In genomic region chr2:205543937-205544702, GRCh38 we compare ENCODE assay signal across 20 cellular contexts.
A peak's percentile ranks its signal among the peaks of the same experiment; 100 is the strongest.
DNase-seq lines count a peak whose midpoint lies in the region; ATAC-seq and TF ChIP-seq lines count a peak whose summit lies in the region.
"Had no signal": no experiment of that assay in that cellular context is flagged by ENCODE, and none has a peak within 500 bp of the region (broad histone marks: within the 10 kb centered on the region; RNA-seq: fewer than 3 reads in every experiment).

No MANE protein-coding gene starts in this region.

- no peaks in the 10 kb centered on the region for H3K9me3 Mint-ChIP-seq in activated CD8-positive, alpha-beta T cell treated with anti-CD3 and anti-CD28 coated beads for 36 hours
- H3K9me3 Mint-ChIP-seq in activated CD8-positive, alpha-beta T cell treated with anti-CD3 and anti-CD28 coated beads, Interleukin-2, amount 10 ng/mL, durations not matched to agents 7 days and 5 days (ENCODE audit: insufficient read depth) = no peaks in the 10 kb centered on the region
- no peaks in the 10 kb centered on the region for H3K9me3 Mint-ChIP-seq in stimulated activated naive CD8-positive, alpha-beta T cell treated with anti-CD3 and anti-CD28 coated beads, Interleukin-15, Interleukin-2, amounts not matched to agents 100 ng/mL and 50 ng/mL, for 24 hours
- H3K9me3 Mint-ChIP-seq: endodermal cell had no signal

- CTCF ChIA-PET in activated CD8-positive, alpha-beta T cell treated with anti-CD3 and anti-CD28 coated beads for 36 hours (lab: Charles Lee) = no interaction called here
- CTCF ChIA-PET in activated CD8-positive, alpha-beta T cell treated with anti-CD3 and anti-CD28 coated beads, Interleukin-2, amount 10 ng/mL, durations not matched to agents 7 days and 5 days (lab: Charles Lee) = no interaction called here

- H3K4me3 Mint-ChIP-seq in activated CD8-positive, alpha-beta T cell treated with anti-CD3 and anti-CD28 coated beads for 36 hours = no peak overlapping the region
- H3K4me3 Mint-ChIP-seq in activated CD8-positive, alpha-beta T cell treated with anti-CD3 and anti-CD28 coated beads, Interleukin-2, amount 10 ng/mL, durations not matched to agents 7 days and 5 days = no peak overlapping the region
- no peak overlapping the region for H3K4me3 Mint-ChIP-seq in stimulated activated naive CD8-positive, alpha-beta T cell treated with anti-CD3 and anti-CD28 coated beads, Interleukin-15, Interleukin-2, amounts not matched to agents 100 ng/mL and 50 ng/mL, for 24 hours
- H3K4me3 Mint-ChIP-seq: endodermal cell had no signal

- intact Hi-C loops in activated CD8-positive, alpha-beta T cell treated with anti-CD3 and anti-CD28 coated beads for 36 hours (cut with micrococcal nuclease) = no loop called here

- no peak for DNase-seq in activated CD8-positive, alpha-beta T cell treated with anti-CD3 and anti-CD28 coated beads for 36 hours
- no peak for DNase-seq in activated CD8-positive, alpha-beta T cell treated with anti-CD3 and anti-CD28 coated beads, Interleukin-2, amount 10 ng/mL, durations not matched to agents 7 days and 5 days
- peak; percentile 46 for DNase-seq in NCI-H1694 treated with DMSO at 0.1 percent for 48 hours (lab: John Stamatoyannopoulos, UW)
- peak; percentile 7 for DNase-seq in fibroblast of peridontal ligament (ENCODE audit: extremely low read depth)
- no peak for DNase-seq in germinal center (ENCODE audit: low spot score)
- no peak for DNase-seq in central memory CD4-positive, alpha-beta T cell
- DNase-seq: activated CD4-positive, alpha-beta T cell treated with anti-CD3 and anti-CD28 coated beads for 4 hours; activated CD8-positive, alpha-beta memory T cell treated with anti-CD3 and anti-CD28 coated beads, Interleukin-2, amount 50 U/mL, for 4 hours; activated naive CD4-positive, alpha-beta T cell treated with anti-CD3 and anti-CD28 coated beads, Interleukin-2, amount 50 U/mL, for 16 hours; body of pancreas; DND-41; endodermal cell; heart right ventricle; KBM-7; lower lobe of right lung; NCI-H1092 treated with DMSO at 0.1 percent for 48 hours; NCI-H82; right cardiac atrium had no signal

- no peak overlapping the region for H3K27ac Mint-ChIP-seq in activated CD8-positive, alpha-beta T cell treated with anti-CD3 and anti-CD28 coated beads for 36 hours
- H3K27ac Mint-ChIP-seq in activated CD8-positive, alpha-beta T cell treated with anti-CD3 and anti-CD28 coated beads, Interleukin-2, amount 10 ng/mL, durations not matched to agents 7 days and 5 days = no peak overlapping the region
- peak overlapping the region; percentile 6 for H3K27ac Mint-ChIP-seq in stimulated activated naive CD8-positive, alpha-beta T cell treated with anti-CD3 and anti-CD28 coated beads, Interleukin-15, Interleukin-2, amounts not matched to agents 100 ng/mL and 50 ng/mL, for 24 hours
- H3K27ac Mint-ChIP-seq: endodermal cell had no signal

- POLR2A ChIA-PET in activated CD8-positive, alpha-beta T cell treated with anti-CD3 and anti-CD28 coated beads for 36 hours (lab: Charles Lee) = no interaction called here
- POLR2A ChIA-PET in activated CD8-positive, alpha-beta T cell treated with anti-CD3 and anti-CD28 coated beads, Interleukin-2, amount 10 ng/mL, durations not matched to agents 7 days and 5 days (lab: Charles Lee) = no interaction called here

- H3K27me3 Mint-ChIP-seq in activated CD8-positive, alpha-beta T cell treated with anti-CD3 and anti-CD28 coated beads for 36 hours = peaks cover 1% of the 10 kb centered on the region
- peaks cover 2% of the 10 kb centered on the region for H3K27me3 Mint-ChIP-seq in activated CD8-positive, alpha-beta T cell treated with anti-CD3 and anti-CD28 coated beads, Interleukin-2, amount 10 ng/mL, durations not matched to agents 7 days and 5 days (ENCODE audit: low read depth)
- peaks cover 3% of the 10 kb centered on the region for H3K27me3 Mint-ChIP-seq in stimulated activated naive CD8-positive, alpha-beta T cell treated with anti-CD3 and anti-CD28 coated beads, Interleukin-15, Interleukin-2, amounts not matched to agents 100 ng/mL and 50 ng/mL, for 24 hours

- no peaks in the 10 kb centered on the region for H3K36me3 Mint-ChIP-seq in activated CD8-positive, alpha-beta T cell treated with anti-CD3 and anti-CD28 coated beads for 36 hours (ENCODE audit: low read depth)
- H3K36me3 Mint-ChIP-seq in activated CD8-positive, alpha-beta T cell treated with anti-CD3 and anti-CD28 coated beads, Interleukin-2, amount 10 ng/mL, durations not matched to agents 7 days and 5 days (ENCODE audit: low read depth) = no peaks in the 10 kb centered on the region
- no peaks in the 10 kb centered on the region for H3K36me3 Mint-ChIP-seq in stimulated activated naive CD8-positive, alpha-beta T cell treated with anti-CD3 and anti-CD28 coated beads, Interleukin-15, Interleukin-2, amounts not matched to agents 100 ng/mL and 50 ng/mL, for 24 hours (ENCODE audit: low read depth)

- peaks cover 20% of the 10 kb centered on the region for H3K4me1 Mint-ChIP-seq in activated CD8-positive, alpha-beta T cell treated with anti-CD3 and anti-CD28 coated beads for 36 hours (ENCODE audit: low read depth)
- H3K4me1 Mint-ChIP-seq in activated CD8-positive, alpha-beta T cell treated with anti-CD3 and anti-CD28 coated beads, Interleukin-2, amount 10 ng/mL, durations not matched to agents 7 days and 5 days (ENCODE audit: low read depth) = peaks cover 14% of the 10 kb centered on the region
- peaks cover 27% of the 10 kb centered on the region for H3K4me1 Mint-ChIP-seq in stimulated activated naive CD8-positive, alpha-beta T cell treated with anti-CD3 and anti-CD28 coated beads, Interleukin-15, Interleukin-2, amounts not matched to agents 100 ng/mL and 50 ng/mL, for 24 hours (ENCODE audit: low read depth)

- no peak for TF ChIP-seq CTCF in activated CD8-positive, alpha-beta T cell treated with anti-CD3 and anti-CD28 coated beads for 36 hours (IDR thresholded peaks at IDR 0.05)

- ATAC-seq in activated CD8-positive, alpha-beta T cell treated with anti-CD3 and anti-CD28 coated beads for 36 hours = peak; percentile 66
- no peak for ATAC-seq in activated CD8-positive, alpha-beta T cell treated with anti-CD3 and anti-CD28 coated beads, Interleukin-2, amount 10 ng/mL, durations not matched to agents 7 days and 5 days
- ATAC-seq in HG03175 (IDR thresholded peaks at IDR 0.05; ENCODE audit: unreplicated experiment) = no peak
- ATAC-seq: body of pancreas, heart right ventricle, lower lobe of right lung, right cardiac atrium had no signal

Comparison
In these comparisons a context has a peak if more than half of its experiments do, and no peak if none do; other contexts are left out.
1. DNase-seq: peak in NCI-H1694 treated with DMSO at 0.1 percent for 48 hours (single experiment) and fibroblast of peridontal ligament (single experiment); none in activated CD8-positive, alpha-beta T cell treated with anti-CD3 and anti-CD28 coated beads for 36 hours (single experiment), activated CD8-positive, alpha-beta T cell treated with anti-CD3 and anti-CD28 coated beads, Interleukin-2, amount 10 ng/mL, durations not matched to agents 7 days and 5 days (single experiment), germinal center (single experiment) and central memory CD4-positive, alpha-beta T cell (single experiment).